ENCODE assay signal across 15 cellular contexts in genomic region chr19:19417618-19418270, GRCh38. TPM values are rescaled to one million over a fixed set of nuclear protein-coding genes. Genes with fewer than 3 reads are reported as not detected.
DNase-seq lines count a peak whose midpoint lies in the region; ATAC-seq and TF ChIP-seq lines count a peak whose summit lies in the region.
"Had no signal": no experiment of that assay in that cellular context is flagged by ENCODE, and none has a peak within 500 bp of the region (broad histone marks: within the 10 kb centered on the region; RNA-seq: fewer than 3 reads in every experiment).

No MANE protein-coding gene starts in this region.

- POLR2A ChIA-PET in activated CD4-positive, alpha-beta T cell treated with anti-CD3 and anti-CD28 coated beads for 36 hours (lab: Charles Lee), result no interaction called here
- POLR2A ChIA-PET in activated CD4-positive, alpha-beta T cell treated with anti-CD3 and anti-CD28 coated beads, Interleukin-2, amount 10 ng/mL, durations not matched to agents 7 days and 5 days (lab: Charles Lee), result no interaction called here

- peaks cover 10 to 42% of the 10 kb centered on the region in 2 donors for H3K4me1 ChIP-seq in adrenal gland (replicated peaks in 1 of 2)
- peaks cover 0 to 3% of the 10 kb centered on the region in 2 experiments for H3K4me1 ChIP-seq in trophoblast cell (ENCODE audit: control insufficient read depth in 1 of 2, insufficient read depth in 2 of 2, low read length in 2 of 2)

- no peak for ATAC-seq in activated CD4-positive, alpha-beta T cell treated with anti-CD3 and anti-CD28 coated beads for 36 hours
- ATAC-seq in HG02642 (IDR thresholded peaks at IDR 0.05; ENCODE audit: poor library complexity, unreplicated experiment), result no peak

- peak overlapping the region; percentile 63 for H3K27ac Mint-ChIP-seq in activated CD4-positive, alpha-beta T cell treated with anti-CD3 and anti-CD28 coated beads for 36 hours
- no peak overlapping the region for H3K27ac Mint-ChIP-seq in activated CD4-positive, alpha-beta T cell treated with anti-CD3 and anti-CD28 coated beads, Interleukin-2, amount 10 ng/mL, durations not matched to agents 7 days and 5 days
- H3K27ac Mint-ChIP-seq: type B pancreatic cell had no signal

- peaks cover 22% of the 10 kb centered on the region for H3K36me3 Mint-ChIP-seq in activated CD4-positive, alpha-beta T cell treated with anti-CD3 and anti-CD28 coated beads for 36 hours (ENCODE audit: low read depth)
- H3K36me3 Mint-ChIP-seq in activated CD4-positive, alpha-beta T cell treated with anti-CD3 and anti-CD28 coated beads, Interleukin-2, amount 10 ng/mL, durations not matched to agents 7 days and 5 days (ENCODE audit: low read depth), result peaks cover 29% of the 10 kb centered on the region

- H3K79me1 ChIP-seq in trophoblast cell (ENCODE audit: low read length), result no peaks in the 10 kb centered on the region

- intact Hi-C loops in activated CD4-positive, alpha-beta T cell treated with anti-CD3 and anti-CD28 coated beads for 36 hours (cut with DNase I, micrococcal nuclease), result loop anchor here in 1 of 2 experiments (2.0 kb wide), 1 partner anchor 41 kb away; no protein-coding TSS in a partner anchor
- intact Hi-C loops in adrenal gland (cut with DNase I), result no loop called here

- H3K4ac ChIP-seq in trophoblast cell (ENCODE audit: low read depth, low read length), result peak overlapping the region; percentile 81

- peaks cover 52% of the 10 kb centered on the region for H3K79me2 ChIP-seq in trophoblast cell (ENCODE audit: control insufficient read depth, insufficient read depth, low read length, poor library complexity)

- H4K12ac ChIP-seq in trophoblast cell (ENCODE audit: low read depth, low read length), result no peak overlapping the region

- H2BK12ac ChIP-seq in trophoblast cell (ENCODE audit: low read length), result no peak overlapping the region

- no peaks in the 10 kb centered on the region for H3K9me3 ChIP-seq in adrenal gland (replicated peaks in 1 of 3)
- H3K9me3 ChIP-seq in trophoblast cell (ENCODE audit: insufficient read depth, low read depth, low read length), result no peaks in the 10 kb centered on the region

- no peak overlapping the region for H3K9ac ChIP-seq in trophoblast cell (ENCODE audit: low read length)

- H3K36me3 ChIP-seq in adrenal gland (replicated peaks in 1 of 2) (no peaks in the 10 kb centered on the region), trophoblast cell (ENCODE audit: control insufficient read depth in 1 of 2, insufficient read depth in 2 of 2, low read length in 2 of 2) (peaks cover 2 to 5% of the 10 kb centered on the region in 2 experiments)

- TF ChIP-seq POLR2A in adrenal gland (IDR thresholded peaks at IDR 0.05), result no peak

- no peaks in the 10 kb centered on the region for H3K27me3 Mint-ChIP-seq in activated CD4-positive, alpha-beta T cell treated with anti-CD3 and anti-CD28 coated beads for 36 hours
- no peaks in the 10 kb centered on the region for H3K27me3 Mint-ChIP-seq in activated CD4-positive, alpha-beta T cell treated with anti-CD3 and anti-CD28 coated beads, Interleukin-2, amount 10 ng/mL, durations not matched to agents 7 days and 5 days
- H3K27me3 Mint-ChIP-seq: type B pancreatic cell had no signal

- TF ChIP-seq CTCF in adrenal gland (IDR thresholded peaks at IDR 0.05), result no peak

- H3K4me1 Mint-ChIP-seq in activated CD4-positive, alpha-beta T cell treated with anti-CD3 and anti-CD28 coated beads for 36 hours, result peaks cover 72% of the 10 kb centered on the region
- peaks cover 57% of the 10 kb centered on the region for H3K4me1 Mint-ChIP-seq in activated CD4-positive, alpha-beta T cell treated with anti-CD3 and anti-CD28 coated beads, Interleukin-2, amount 10 ng/mL, durations not matched to agents 7 days and 5 days

- CTCF ChIA-PET in activated CD4-positive, alpha-beta T cell treated with anti-CD3 and anti-CD28 coated beads for 36 hours (lab: Charles Lee), result interaction anchor here (0.7 to 2.0 kb wide), 9 partner anchors 9 to 73 kb away, joined by 3 to 6 read pairs (median 3); partner anchors contain the start of gene GATAD2A
- CTCF ChIA-PET in activated CD4-positive, alpha-beta T cell treated with anti-CD3 and anti-CD28 coated beads, Interleukin-2, amount 10 ng/mL, durations not matched to agents 7 days and 5 days (lab: Charles Lee), result no interaction called here

- 31 to 57% (median 49%) methylated on average over 5 to 10 of the region's 10 CpGs for WGBS in adrenal gland, 4 donors
- no CpG with 5 or more reads among the region's 10 CpGs for whole genome bisulfite sequencing in trophoblast cell (ENCODE audit: extremely low coverage, insufficient coverage, insufficient read length)

- H3K23ac ChIP-seq in trophoblast cell (ENCODE audit: low read length), result no peak overlapping the region

- H4K91ac ChIP-seq in trophoblast cell (ENCODE audit: low read depth, low read length), result no peak overlapping the region

- H4K8ac ChIP-seq in trophoblast cell (ENCODE audit: low read depth, low read length), result no peak overlapping the region

- no peak for DNase-seq in activated CD4-positive, alpha-beta T cell treated with anti-CD3 and anti-CD28 coated beads for 36 hours
- no peak for DNase-seq in activated CD4-positive, alpha-beta T cell treated with anti-CD3 and anti-CD28 coated beads, Interleukin-2, amount 10 ng/mL, durations not matched to agents 7 days and 5 days
- DNase-seq in NCI-H82 (lab: John Stamatoyannopoulos, UW) (peak; percentile 62), adrenal gland (peak; percentile 50 to 79 (median 68)), trophoblast cell (no peak), ecto neural progenitor cell (ENCODE audit: low spot score) (no peak)
- DNase-seq in stimulated activated naive CD4-positive, alpha-beta T cell treated with Interleukin-2 at 50 U/mL for 16 hours (lab: John Stamatoyannopoulos, UW), result no peak
- DNase-seq: activated CD4-positive, alpha-beta T cell treated with anti-CD3 and anti-CD28 coated beads for 4 hours; Calu3; erythroblast; KBM-7; NCI-H2081; nucleus accumbens had no signal

- no peak overlapping the region for H2BK5ac ChIP-seq in trophoblast cell (ENCODE audit: low read depth, low read length, poor library complexity)

- H3K4me3 ChIP-seq in adrenal gland (peak overlapping the region in 1 of 4 donors; percentile 27), trophoblast cell (ENCODE audit: low read depth, low read length) (no peak overlapping the region)

- H2AFZ ChIP-seq in trophoblast cell (ENCODE audit: insufficient read depth, low read length, poor library complexity), result no peak overlapping the region

- no peaks in the 10 kb centered on the region for H3K27me3 ChIP-seq in adrenal gland
- no peaks in the 10 kb centered on the region for H3K27me3 ChIP-seq in trophoblast cell (ENCODE audit: insufficient read depth, low read length)

- H3K4me2 ChIP-seq in trophoblast cell (ENCODE audit: low read length), result no peak overlapping the region

- H3K27ac ChIP-seq in adrenal gland (peak overlapping the region in 3 of 5 donors; percentile 66 to 76 (median 69)), trophoblast cell (ENCODE audit: low read depth, low read length) (no peak overlapping the region)

- no peaks in the 10 kb centered on the region for H3K9me3 Mint-ChIP-seq in activated CD4-positive, alpha-beta T cell treated with anti-CD3 and anti-CD28 coated beads for 36 hours (ENCODE audit: low read depth)
- no peaks in the 10 kb centered on the region for H3K9me3 Mint-ChIP-seq in activated CD4-positive, alpha-beta T cell treated with anti-CD3 and anti-CD28 coated beads, Interleukin-2, amount 10 ng/mL, durations not matched to agents 7 days and 5 days
- H3K9me3 Mint-ChIP-seq: type B pancreatic cell had no signal

- no peak overlapping the region for H2AK5ac ChIP-seq in trophoblast cell (ENCODE audit: low read length)

- no peak overlapping the region for H3K4me3 Mint-ChIP-seq in activated CD4-positive, alpha-beta T cell treated with anti-CD3 and anti-CD28 coated beads for 36 hours
- no peak overlapping the region for H3K4me3 Mint-ChIP-seq in activated CD4-positive, alpha-beta T cell treated with anti-CD3 and anti-CD28 coated beads, Interleukin-2, amount 10 ng/mL, durations not matched to agents 7 days and 5 days
- H3K4me3 Mint-ChIP-seq: type B pancreatic cell had no signal

- H3K14ac ChIP-seq in trophoblast cell (ENCODE audit: low read length), result no peak overlapping the region

- H3K18ac ChIP-seq in trophoblast cell (ENCODE audit: low read length), result no peak overlapping the region

- H2BK120ac ChIP-seq in trophoblast cell (ENCODE audit: insufficient read depth, low read length, poor library complexity), result no peak overlapping the region

RNA-seq across cellular contexts. Expression of gene GATAD2A, which starts 12.3 kb away (rescaled TPM):
- total RNA-seq in activated CD4-positive, alpha-beta T cell treated with anti-CD3 and anti-CD28 coated beads for 36 hours, result 100 to 1,000 TPM; 123 to 139 TPM
- 100 to 1,000 TPM; 122 to 135 TPM for total RNA-seq in activated CD4-positive, alpha-beta T cell treated with anti-CD3 and anti-CD28 coated beads, Interleukin-2, amount 10 ng/mL, durations not matched to agents 7 days and 5 days
- total RNA-seq in adrenal gland, result 100 to 1,000 TPM in 1 of 8 donors, 10 to 100 TPM in 7; 38.7 to 125 (median 65.5) TPM
- 10 to 100 TPM; 17.0 to 35.1 (median 20.9) TPM for polyA plus RNA-seq in adrenal gland
- 115 and 116 TPM in 2 replicates for polyA plus RNA-seq in trophoblast cell (2013)

Comparison
In these comparisons a context has a peak if more than half of its experiments do, and no peak if none do; other contexts are left out.
1. DNase-seq: peak in NCI-H82 (single experiment) and adrenal gland (7 of 7); none in activated CD4-positive, alpha-beta T cell treated with anti-CD3 and anti-CD28 coated beads for 36 hours (single experiment), activated CD4-positive, alpha-beta T cell treated with anti-CD3 and anti-CD28 coated beads, Interleukin-2, amount 10 ng/mL, durations not matched to agents 7 days and 5 days (single experiment), trophoblast cell (0 of 2), stimulated activated naive CD4-positive, alpha-beta T cell treated with Interleukin-2 at 50 U/mL for 16 hours (single experiment) and ecto neural progenitor cell (single experiment).